In the genomic region with DNA sequence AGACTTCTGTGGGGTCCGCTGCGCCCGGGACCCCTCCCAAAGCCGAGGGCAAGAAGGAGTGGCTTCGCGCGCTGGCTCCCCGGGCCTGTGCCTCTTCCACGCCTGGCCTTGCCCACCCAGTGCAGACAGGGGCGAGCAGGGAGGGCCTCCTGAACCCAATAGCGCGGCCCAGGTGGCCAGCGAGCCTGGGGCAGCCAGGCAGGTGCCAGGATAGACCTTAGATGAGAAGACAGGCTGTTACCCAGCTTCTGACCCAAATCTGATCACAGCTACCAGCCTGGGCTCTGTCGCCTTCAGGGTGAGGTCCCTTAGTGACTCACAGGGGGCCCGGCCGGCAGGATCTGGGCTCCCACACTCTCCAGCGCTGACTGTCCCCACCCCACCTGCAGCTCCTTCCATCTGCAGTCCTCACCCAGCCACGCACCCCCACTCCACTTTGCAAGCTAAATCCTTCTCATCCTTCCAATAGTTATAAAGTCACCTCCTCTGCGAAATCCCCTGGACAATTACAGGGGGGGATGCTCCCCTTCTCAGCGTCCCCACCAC, we compare ENCODE assay signal across 14 cellular contexts. TPM values are rescaled to one million over a fixed set of nuclear protein-coding genes. Genes with fewer than 3 reads are reported as not detected.
DNase-seq lines count a peak whose midpoint lies in the region; ATAC-seq, FAIRE-seq and TF ChIP-seq lines count a peak whose summit lies in the region.
"Had no signal": no experiment of that assay in that cellular context is flagged by ENCODE, and none has a peak within 500 bp of the region (broad histone marks: within the 10 kb centered on the region; RNA-seq: fewer than 3 reads in every experiment).

No MANE protein-coding gene starts in this region.

- intact Hi-C loops in left ventricle myocardium inferior (cut with micrococcal nuclease) (no loop called here), sigmoid colon (cut with DNase I) (no loop called here)

- no peak for TF ChIP-seq EP300 in sigmoid colon (IDR thresholded peaks at IDR 0.05)

- H3K4me3 ChIP-seq in AG10803 (ENCODE audit: low read length) (peak overlapping the region; percentile 9; the same call in 1 of the 2 replicates), astrocyte (ENCODE audit: insufficient read depth, low read depth, low read length) (no peak overlapping the region), left ventricle myocardium inferior (peak overlapping the region; percentile 65), sigmoid colon (peak overlapping the region in 3 of 4 donors; percentile 33 to 39 (median 39))
- H3K4me3 ChIP-seq: SJCRH30 had no signal

- peaks cover 4% of the 10 kb centered on the region for H3K27me3 Mint-ChIP-seq in astrocyte (ENCODE audit: low read depth, unreplicated experiment)
- peaks cover 4% of the 10 kb centered on the region for H3K27me3 Mint-ChIP-seq in activated CD8-positive, alpha-beta memory T cell treated with anti-CD3 and anti-CD28 coated beads, Interleukin-2, amount 10 ng/mL, durations not matched to agents 7 days and 5 days

- H3K4me3 Mint-ChIP-seq in astrocyte (ENCODE audit: unreplicated experiment), result no peak overlapping the region
- no peak overlapping the region for H3K4me3 Mint-ChIP-seq in activated CD8-positive, alpha-beta memory T cell treated with anti-CD3 and anti-CD28 coated beads, Interleukin-2, amount 10 ng/mL, durations not matched to agents 7 days and 5 days
- H3K4me3 Mint-ChIP-seq: activated CD4-positive, alpha-beta memory T cell treated with anti-CD3 and anti-CD28 coated beads, Interleukin-2, amount 10 ng/mL, durations not matched to agents 7 days and 5 days had no signal

- ATAC-seq in activated CD8-positive, alpha-beta memory T cell treated with anti-CD3 and anti-CD28 coated beads, Interleukin-2, amount 10 ng/mL, durations not matched to agents 7 days and 5 days, result no peak
- ATAC-seq in GM19328 (IDR thresholded peaks at IDR 0.05; ENCODE audit: unreplicated experiment), result no peak

- H3K4me2 ChIP-seq in astrocyte (ENCODE audit: low read length), result peak overlapping the region; percentile 71

- H3K27me3 ChIP-seq in astrocyte (ENCODE audit: insufficient read depth, low read length) (no peaks in the 10 kb centered on the region), left ventricle myocardium inferior (ENCODE audit: low read depth) (peaks cover 10% of the 10 kb centered on the region), sigmoid colon (peaks cover 0 to 12% (median 0%) of the 10 kb centered on the region in 3 donors)
- H3K27me3 ChIP-seq: SJCRH30 had no signal

- no peaks in the 10 kb centered on the region for H3K9me3 ChIP-seq in astrocyte (ENCODE audit: insufficient read depth, low read depth, low read length)
- H3K9me3 ChIP-seq in left ventricle myocardium inferior (replicated peaks), result no peaks in the 10 kb centered on the region
- H3K9me3 ChIP-seq in sigmoid colon, result no peaks in the 10 kb centered on the region
- H3K9me3 ChIP-seq: SJCRH30 had no signal

- H3K4me1 Mint-ChIP-seq in astrocyte (ENCODE audit: low read depth, unreplicated experiment), result peaks cover 3% of the 10 kb centered on the region
- H3K4me1 Mint-ChIP-seq in activated CD8-positive, alpha-beta memory T cell treated with anti-CD3 and anti-CD28 coated beads, Interleukin-2, amount 10 ng/mL, durations not matched to agents 7 days and 5 days, result no peaks in the 10 kb centered on the region
- H3K4me1 Mint-ChIP-seq: activated CD4-positive, alpha-beta memory T cell treated with anti-CD3 and anti-CD28 coated beads, Interleukin-2, amount 10 ng/mL, durations not matched to agents 7 days and 5 days had no signal

- H3K36me3 ChIP-seq in astrocyte (ENCODE audit: insufficient read depth, low read length) (no peaks in the 10 kb centered on the region), left ventricle myocardium inferior (no peaks in the 10 kb centered on the region), sigmoid colon (no peaks in the 10 kb centered on the region)
- H3K36me3 ChIP-seq: SJCRH30 had no signal

- CTCF ChIA-PET in activated CD8-positive, alpha-beta memory T cell treated with anti-CD3 and anti-CD28 coated beads, Interleukin-2, amount 10 ng/mL, durations not matched to agents 7 days and 5 days (lab: Charles Lee), result no interaction called here

- H3K27ac ChIP-seq in astrocyte (ENCODE audit: low read depth, low read length) (no peak overlapping the region), left ventricle myocardium inferior (replicated peaks) (no peak overlapping the region), sigmoid colon (no peak overlapping the region)
- H3K27ac ChIP-seq: SJCRH30 had no signal

- TF ChIP-seq CTCF in AG10803 (conservative IDR thresholded peaks at IDR 0.05; ENCODE audit: low read length) (no peak), astrocyte (IDR thresholded peaks at IDR 0.05; ENCODE audit: insufficient read depth, low read depth, low read length) (no peak), left ventricle myocardium inferior (IDR thresholded peaks at IDR 0.05; ENCODE audit: borderline replicate concordance) (no peak), sigmoid colon (IDR thresholded peaks at IDR 0.05) (no peak)

- H2AFZ ChIP-seq in astrocyte (ENCODE audit: low read depth, low read length), result peak overlapping the region; percentile 47

- H4K20me1 ChIP-seq in astrocyte (ENCODE audit: insufficient read depth, low read length), result no peaks in the 10 kb centered on the region

- H3K79me2 ChIP-seq in astrocyte (ENCODE audit: insufficient read depth, low read length), result no peaks in the 10 kb centered on the region

- peaks cover 9% of the 10 kb centered on the region for H3K36me3 Mint-ChIP-seq in astrocyte (ENCODE audit: low read depth, unreplicated experiment)
- H3K36me3 Mint-ChIP-seq in activated CD8-positive, alpha-beta memory T cell treated with anti-CD3 and anti-CD28 coated beads, Interleukin-2, amount 10 ng/mL, durations not matched to agents 7 days and 5 days, result no peaks in the 10 kb centered on the region

- DNase-seq in AG10803 (ENCODE audit: low read depth) (no peak), astrocyte (ENCODE audit: low read depth) (no peak), left ventricle myocardium inferior (no peak), sigmoid colon (no peak), COLO829 (ENCODE audit: low spot score) (no peak)
- DNase-seq in activated CD8-positive, alpha-beta memory T cell treated with anti-CD3 and anti-CD28 coated beads, Interleukin-2, amount 10 ng/mL, durations not matched to agents 7 days and 5 days, result no peak
- no peak for DNase-seq in stimulated activated CD4-positive, alpha-beta T cell treated with anti-CD3 and anti-CD28 coated beads, Interleukin-4, amount 100 ng/mL, for 4 hours
- DNase-seq: activated CD4-positive, alpha-beta memory T cell treated with anti-CD3 and anti-CD28 coated beads, Interleukin-2, amount 10 ng/mL, durations not matched to agents 7 days and 5 days; cerebellar nuclear complex; NCI-H187; SJCRH30 had no signal

- FAIRE-seq in astrocyte (lab: Jason Lieb, UNC), result no peak

- TF ChIP-seq POLR2A in sigmoid colon (IDR thresholded peaks at IDR 0.05), result no peak

- 32 to 54% methylated on average over 20 of the region's 20 CpGs for WGBS in sigmoid colon, 2 donors

- H3K4me1 ChIP-seq in astrocyte (ENCODE audit: insufficient read depth, low read length) (peaks cover 2% of the 10 kb centered on the region), left ventricle myocardium inferior (peaks cover 24% of the 10 kb centered on the region), sigmoid colon (peaks cover 0 to 13% (median 11%) of the 10 kb centered on the region in 4 donors)
- H3K4me1 ChIP-seq: SJCRH30 had no signal

- no peak overlapping the region for H3K27ac Mint-ChIP-seq in astrocyte (ENCODE audit: unreplicated experiment)
- H3K27ac Mint-ChIP-seq in activated CD8-positive, alpha-beta memory T cell treated with anti-CD3 and anti-CD28 coated beads, Interleukin-2, amount 10 ng/mL, durations not matched to agents 7 days and 5 days, result no peak overlapping the region
- H3K27ac Mint-ChIP-seq: activated CD4-positive, alpha-beta memory T cell treated with anti-CD3 and anti-CD28 coated beads, Interleukin-2, amount 10 ng/mL, durations not matched to agents 7 days and 5 days had no signal

- peak overlapping the region; percentile 16 for H3K9ac ChIP-seq in astrocyte (ENCODE audit: low read length)

- peaks cover 2% of the 10 kb centered on the region for H3K9me3 Mint-ChIP-seq in astrocyte (ENCODE audit: unreplicated experiment)
- no peaks in the 10 kb centered on the region for H3K9me3 Mint-ChIP-seq in activated CD8-positive, alpha-beta memory T cell treated with anti-CD3 and anti-CD28 coated beads, Interleukin-2, amount 10 ng/mL, durations not matched to agents 7 days and 5 days (ENCODE audit: low read depth)
- H3K9me3 Mint-ChIP-seq: activated CD4-positive, alpha-beta memory T cell treated with anti-CD3 and anti-CD28 coated beads, Interleukin-2, amount 10 ng/mL, durations not matched to agents 7 days and 5 days had no signal

RNA-seq across cellular contexts. Expression of a gene that starts 9.6 kb away (rescaled TPM):
- total RNA-seq in astrocyte, result not detected in 2 replicates
- not detected for total RNA-seq in left ventricle myocardium inferior
- not detected for total RNA-seq in sigmoid colon
- polyA plus RNA-seq in sigmoid colon, result 1 to 10 TPM in 1 of 3 donors, not detected in 2; 1.3 TPM
- not detected for total RNA-seq in activated CD8-positive, alpha-beta memory T cell treated with anti-CD3 and anti-CD28 coated beads, Interleukin-2, amount 10 ng/mL, durations not matched to agents 7 days and 5 days
- total RNA-seq: A673; activated CD4-positive, alpha-beta memory T cell treated with anti-CD3 and anti-CD28 coated beads, Interleukin-2, amount 10 ng/mL, durations not matched to agents 7 days and 5 days; fibroblast of lung; SJCRH30 had no signal
- polyA plus RNA-seq: fibroblast of lung had no signal

RNA-seq across cellular contexts. Expression of a gene that starts 25.8 kb away (rescaled TPM):
- total RNA-seq in astrocyte (not detected in 2 replicates), left ventricle myocardium inferior (not detected), sigmoid colon (not detected)
- polyA plus RNA-seq in sigmoid colon, result not detected
- not detected for total RNA-seq in activated CD8-positive, alpha-beta memory T cell treated with anti-CD3 and anti-CD28 coated beads, Interleukin-2, amount 10 ng/mL, durations not matched to agents 7 days and 5 days
- total RNA-seq: A673; activated CD4-positive, alpha-beta memory T cell treated with anti-CD3 and anti-CD28 coated beads, Interleukin-2, amount 10 ng/mL, durations not matched to agents 7 days and 5 days; fibroblast of lung; SJCRH30 had no signal
